In the genomic region with DNA sequence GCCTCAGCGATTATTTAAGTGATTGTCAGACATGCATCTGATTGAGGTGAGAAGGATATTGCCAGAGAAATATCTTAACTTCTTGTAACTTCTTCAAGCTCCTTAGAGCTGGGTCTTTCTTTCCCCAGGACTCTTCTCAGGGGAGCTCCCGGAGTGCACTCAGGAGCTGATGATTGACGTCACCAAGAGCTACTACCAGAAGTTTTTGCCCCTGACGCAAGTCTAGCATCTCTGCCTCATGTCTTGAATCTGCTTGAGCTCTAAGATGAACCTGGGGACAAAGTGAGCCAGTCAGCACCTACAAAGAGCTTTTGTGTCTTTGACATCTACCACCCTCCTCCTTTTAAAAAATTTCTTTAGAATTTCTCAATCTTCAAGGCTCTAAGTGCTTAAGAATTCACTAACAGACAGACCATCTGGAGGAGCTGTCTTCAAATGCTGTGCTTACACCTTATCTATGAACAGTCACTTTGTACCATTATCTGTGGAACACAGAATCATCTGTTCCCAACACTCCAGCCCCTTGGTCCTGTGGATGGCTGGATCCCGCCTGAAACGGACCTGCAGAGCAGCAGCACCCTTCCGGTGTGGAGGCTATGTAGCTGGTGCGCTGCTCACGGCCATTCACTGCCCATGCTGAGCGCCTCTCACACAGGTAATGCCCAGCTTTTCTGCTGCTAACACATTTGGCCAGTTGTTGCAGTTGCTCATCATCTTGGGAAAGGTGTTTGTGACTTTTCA, we compare ENCODE assay signal across 29 cellular contexts. TPM values are rescaled to one million over a fixed set of nuclear protein-coding genes. Genes with fewer than 3 reads are reported as not detected.
"Had no signal": no experiment of that assay in that cellular context is flagged by ENCODE, and none has a peak within 500 bp of the region (broad histone marks: within the 10 kb centered on the region; RNA-seq: fewer than 3 reads in every experiment).

No MANE protein-coding gene starts in this region.

- ATAC-seq: effector memory CD8-positive, alpha-beta T cell; foreskin keratinocyte; gastroesophageal sphincter; heart right ventricle; left cardiac atrium; left lung; left ventricle myocardium superior; lower lobe of right lung; mucosa of descending colon had no signal

- H3K4me1 ChIP-seq: colonic mucosa, esophagus muscularis mucosa, gastroesophageal sphincter, left lung, lower lobe of right lung had no signal

- H3K9me3 Mint-ChIP-seq: dendritic cell treated with granulocyte-macrophage colony-stimulating factor and Interleukin-4, amounts not matched to agents 40 ng/mL and 50 ng/mL, for 4 days; effector memory CD8-positive, alpha-beta T cell; endodermal cell; mesothelial cell of epicardium had no signal

- H3K27ac Mint-ChIP-seq: dendritic cell treated with granulocyte-macrophage colony-stimulating factor and Interleukin-4, amounts not matched to agents 40 ng/mL and 50 ng/mL, for 4 days; effector memory CD8-positive, alpha-beta T cell; endodermal cell; mesothelial cell of epicardium had no signal

- DNase-seq: colonic mucosa; cortex of kidney; effector CD8-positive, alpha-beta T cell; effector memory CD8-positive, alpha-beta T cell; endodermal cell; foreskin keratinocyte; glutamatergic neuron; head of caudate nucleus; heart right ventricle; hippocampal formation; left cardiac atrium; left lung; left ventricle myocardium superior; lower lobe of right lung; mesenchymal stem cell; mucosa of descending colon had no signal

- H3K4me3 ChIP-seq: colonic mucosa, esophagus muscularis mucosa, gastroesophageal sphincter, heart right ventricle, left lung, lower lobe of right lung, mucosa of descending colon had no signal

- H3K27me3 Mint-ChIP-seq: dendritic cell treated with granulocyte-macrophage colony-stimulating factor and Interleukin-4, amounts not matched to agents 40 ng/mL and 50 ng/mL, for 4 days; effector memory CD8-positive, alpha-beta T cell had no signal

- H3K27ac ChIP-seq: colonic mucosa, epithelial cell of prostate, esophagus muscularis mucosa, foreskin keratinocyte, gastroesophageal sphincter, heart right ventricle, left lung, lower lobe of right lung had no signal

- H3K4me1 Mint-ChIP-seq: mesothelial cell of epicardium had no signal

- H3K4me3 Mint-ChIP-seq: dendritic cell treated with granulocyte-macrophage colony-stimulating factor and Interleukin-4, amounts not matched to agents 40 ng/mL and 50 ng/mL, for 4 days; effector memory CD8-positive, alpha-beta T cell; endodermal cell; mesothelial cell of epicardium had no signal

- H3K9me3 ChIP-seq: colonic mucosa, esophagus muscularis mucosa, gastroesophageal sphincter, heart right ventricle, left lung, lower lobe of right lung, mucosa of descending colon had no signal

- H3K27me3 ChIP-seq: colonic mucosa, esophagus muscularis mucosa, foreskin keratinocyte, gastroesophageal sphincter, heart right ventricle, left lung had no signal

RNA-seq across cellular contexts. Expression of a gene that starts 45.9 kb away (rescaled TPM):
- total RNA-seq: dermis microvascular lymphatic vessel endothelial cell, foreskin keratinocyte, frontal cortex, glomerular endothelial cell, kidney epithelial cell, left ventricle myocardium superior, lung microvascular endothelial cell, myocyte had no signal
- polyA plus RNA-seq: fibroblast of lung, foreskin keratinocyte, heart right ventricle, keratinocyte had no signal
